ENCODE assay signal across 8 cellular contexts in the genomic region with DNA sequence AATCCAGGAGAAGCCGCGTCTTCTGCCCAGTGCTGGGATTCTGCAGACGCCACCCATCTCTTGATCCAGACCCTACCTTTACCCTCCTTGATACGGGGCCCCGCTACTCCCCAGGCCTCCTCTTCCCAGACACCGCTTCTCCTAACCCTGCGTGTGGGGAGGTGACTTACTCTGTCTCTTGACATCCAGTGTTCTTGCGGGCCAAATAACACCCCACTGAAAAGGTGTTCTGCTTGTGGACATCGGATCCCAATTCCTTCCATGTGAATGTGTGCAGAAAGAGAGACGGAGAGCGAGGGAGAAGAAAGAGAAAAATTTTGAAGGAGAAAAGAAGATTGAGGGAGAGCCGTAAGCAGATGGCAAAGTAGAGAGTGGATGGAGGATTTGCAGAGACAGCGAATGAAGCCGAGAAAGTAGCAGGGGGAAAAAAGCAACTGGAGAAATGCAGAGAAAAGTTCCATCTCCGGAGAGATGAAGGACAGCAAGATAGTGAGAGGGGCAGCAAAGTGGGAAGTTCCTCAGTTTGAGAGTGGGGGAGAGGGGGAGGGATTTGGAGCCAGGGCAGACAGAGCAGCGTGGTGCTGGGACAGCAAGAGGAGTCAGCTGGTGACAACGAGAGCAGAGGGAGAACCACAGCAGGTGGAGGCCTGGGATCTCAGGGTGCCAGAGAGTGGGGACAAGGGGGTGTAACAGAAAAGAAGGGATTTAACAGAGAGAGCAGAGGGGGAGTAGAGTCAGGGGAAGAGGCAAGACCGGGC. TPM values are rescaled to one million over a fixed set of nuclear protein-coding genes. Genes with fewer than 3 reads are reported as not detected.
DNase-seq lines count a peak whose midpoint lies in the region; ATAC-seq and TF ChIP-seq lines count a peak whose summit lies in the region.

No MANE protein-coding gene starts in this region.

- H3K36me3 Mint-ChIP-seq in CD8-positive, alpha-beta memory T cell = peaks cover 36 to 52% (median 49%) of the 10 kb centered on the region in 3 donors
- H3K36me3 Mint-ChIP-seq in glutamatergic neuron (ENCODE audit: unreplicated experiment) = peaks cover 31% of the 10 kb centered on the region

- no peaks in the 10 kb centered on the region for H3K27me3 ChIP-seq in CD8-positive, alpha-beta memory T cell (ENCODE audit: insufficient read depth, low read length, poor library complexity, severe bottlenecking)
- H3K27me3 ChIP-seq in HAP-1 (ENCODE audit: low read depth) = no peaks in the 10 kb centered on the region
- no peaks in the 10 kb centered on the region for H3K27me3 ChIP-seq in WERI-Rb-1 (ENCODE audit: insufficient read depth, low read depth, severe bottlenecking)

- no peaks in the 10 kb centered on the region for H3K27me3 Mint-ChIP-seq in CD8-positive, alpha-beta memory T cell
- H3K27me3 Mint-ChIP-seq in glutamatergic neuron (ENCODE audit: unreplicated experiment) = peaks cover 9% of the 10 kb centered on the region

- POLR2A ChIA-PET in CD8-positive, alpha-beta memory T cell (lab: Charles Lee) = interaction anchor here (0.7 kb wide), 2 partner anchors 72 to 129 kb away, joined by 4 to 7 read pairs; a partner anchor contains a TSS

- H3K27ac Mint-ChIP-seq in CD8-positive, alpha-beta memory T cell = peak overlapping the region; percentile 92 to 99 (median 98)
- H3K27ac Mint-ChIP-seq in glutamatergic neuron (ENCODE audit: unreplicated experiment) = peak overlapping the region; percentile 99

- no peak for DNase-seq in CD8-positive, alpha-beta memory T cell
- DNase-seq in HAP-1 (ENCODE audit: low spot score in 2 of 2) (no peak), WERI-Rb-1 (peak; percentile 50), glutamatergic neuron (peak; percentile 31), skeletal muscle cell (ENCODE audit: low read depth) (no peak), NCI-H2107 (lab: John Stamatoyannopoulos, UW) (no peak)

- in situ Hi-C loops in HAP-1 (cut with MboI; ENCODE audit: low sequenced_read_pairs) = no loop called here

- CTCF ChIA-PET in CD8-positive, alpha-beta memory T cell (lab: Charles Lee) = interaction anchor here (1.0 kb wide), 1 partner anchor 46 kb away, joined by 3 read pairs; no protein-coding TSS in a partner anchor

- peak overlapping the region; percentile 94 for H3K4me3 ChIP-seq in CD8-positive, alpha-beta memory T cell (ENCODE audit: low read length)
- H3K4me3 ChIP-seq in HAP-1 = peak overlapping the region; percentile 89
- H3K4me3 ChIP-seq in WERI-Rb-1 (ENCODE audit: low read depth, low read length) = peak overlapping the region; percentile 100
- peak overlapping the region; percentile 97 for H3K4me3 ChIP-seq in skeletal muscle cell (ENCODE audit: low read depth, low read length)

- H3K4me3 Mint-ChIP-seq in CD8-positive, alpha-beta memory T cell = peak overlapping the region; percentile 97 to 98 (median 97)
- peak overlapping the region; percentile 98 for H3K4me3 Mint-ChIP-seq in glutamatergic neuron (ENCODE audit: unreplicated experiment)

- peaks cover 16% of the 10 kb centered on the region for H3K4me1 ChIP-seq in CD8-positive, alpha-beta memory T cell (ENCODE audit: insufficient read depth, low read length)
- H3K4me1 ChIP-seq in HAP-1 = no peaks in the 10 kb centered on the region

- H3K9me3 ChIP-seq in CD8-positive, alpha-beta memory T cell (ENCODE audit: low read length) = no peaks in the 10 kb centered on the region
- H3K9me3 ChIP-seq in HAP-1 (peaks cover 4% of the 10 kb centered on the region), WERI-Rb-1 (ENCODE audit: severe bottlenecking) (peaks cover under 1% of the 10 kb centered on the region)

- peak overlapping the region; percentile 92 for H3K27ac ChIP-seq in CD8-positive, alpha-beta memory T cell (ENCODE audit: low read depth, low read length)
- peak overlapping the region; percentile 97 for H3K27ac ChIP-seq in WERI-Rb-1

- H3K36me3 ChIP-seq in CD8-positive, alpha-beta memory T cell (ENCODE audit: insufficient read depth, low read length) = peaks cover 37% of the 10 kb centered on the region
- H3K36me3 ChIP-seq in HAP-1 (replicated peaks) = peaks cover 39% of the 10 kb centered on the region
- peaks cover 36% of the 10 kb centered on the region for H3K36me3 ChIP-seq in WERI-Rb-1

- TF ChIP-seq CTCF in WERI-Rb-1 (IDR thresholded peaks at IDR 0.05; ENCODE audit: low read depth, low read length) (no peak), glutamatergic neuron (IDR thresholded peaks at IDR 0.05; ENCODE audit: partially characterized antibody, unreplicated experiment) (no peak)

- peaks cover 10 to 45% (median 21%) of the 10 kb centered on the region in 5 donors for H3K9me3 Mint-ChIP-seq in CD8-positive, alpha-beta memory T cell
- peaks cover 8% of the 10 kb centered on the region for H3K9me3 Mint-ChIP-seq in glutamatergic neuron (ENCODE audit: unreplicated experiment)

- H3K4me1 Mint-ChIP-seq in CD8-positive, alpha-beta memory T cell = peaks cover 20 to 36% (median 31%) of the 10 kb centered on the region in 3 donors
- H3K4me1 Mint-ChIP-seq in glutamatergic neuron (ENCODE audit: low read depth, unreplicated experiment) = peaks cover 6% of the 10 kb centered on the region

- ATAC-seq in GM21360 (IDR thresholded peaks at IDR 0.05; ENCODE audit: unreplicated experiment) (no peak), HG03135 (IDR thresholded peaks at IDR 0.05; ENCODE audit: unreplicated experiment) (no peak)

RNA-seq across cellular contexts. Expression of a gene that starts 0.8 kb away (rescaled TPM):
- total RNA-seq in CD8-positive, alpha-beta memory T cell = 1 to 10 TPM; 5.6 to 6.6 TPM
- polyA plus RNA-seq in CD8-positive, alpha-beta memory T cell = 28.0 TPM
- total RNA-seq in glutamatergic neuron (ENCODE audit: unreplicated experiment) = 21.8 TPM

RNA-seq across cellular contexts. Expression of a gene that starts 28.4 kb away (rescaled TPM):
- total RNA-seq in CD8-positive, alpha-beta memory T cell = 10 to 100 TPM; 22.2 to 24.3 TPM
- polyA plus RNA-seq in CD8-positive, alpha-beta memory T cell = 69.7 TPM
- total RNA-seq in glutamatergic neuron (ENCODE audit: unreplicated experiment) = 29.9 TPM

RNA-seq across cellular contexts. Expression of a gene that starts 38.3 kb away (rescaled TPM):
- total RNA-seq in CD8-positive, alpha-beta memory T cell = 1 to 10 TPM in 1 of 2 experiments, under 1 TPM in 1; 0.91 to 1.8 TPM
- 1.8 TPM for polyA plus RNA-seq in CD8-positive, alpha-beta memory T cell
- 11.6 TPM for total RNA-seq in glutamatergic neuron (ENCODE audit: unreplicated experiment)

Comparison
In these comparisons a context has a peak if more than half of its experiments do, and no peak if none do; other contexts are left out.
1. DNase-seq: peak in WERI-Rb-1 (single experiment) and glutamatergic neuron (single experiment); none in CD8-positive, alpha-beta memory T cell (0 of 5), HAP-1 (0 of 2), skeletal muscle cell (single experiment) and NCI-H2107 (single experiment).
2. Peak in every context shown above with its lines, with median percentiles within 50 percentile points of each other: H3K4me3 ChIP-seq.